1 cellular context compared by ENCODE assay signal in the genomic region with DNA sequence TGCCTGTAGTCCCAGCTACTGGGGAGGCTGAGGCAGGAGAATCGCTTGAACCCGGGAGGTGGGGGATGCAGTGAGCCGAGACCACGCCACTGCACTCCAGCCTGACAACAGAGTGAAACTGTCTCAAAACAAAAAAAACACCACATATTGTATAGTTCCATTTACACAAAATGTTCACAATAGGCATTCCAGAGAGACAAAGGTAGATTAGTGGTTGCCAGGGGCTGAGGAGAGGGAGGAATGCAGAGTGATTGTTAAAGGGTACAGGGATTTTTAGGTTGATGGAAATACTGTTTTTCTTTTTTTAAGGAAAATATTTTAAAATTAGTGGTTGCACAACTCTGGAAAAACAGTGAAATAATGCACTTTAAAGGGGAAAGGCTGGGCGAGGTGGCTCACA.
TF ChIP-seq lines count a peak whose summit lies in the region.

No MANE protein-coding gene starts in this region.

TF ChIP-seq in WTC11, 78 proteins besides CTCF, POLR2A, EP300 and RAD21:
- TF ChIP-seq GRHL2 (CRISPR knock-in tag; IDR thresholded peaks at IDR 0.05; ENCODE audit: insufficient replicate concordance, severe bottlenecking) (no peak), JAZF1 (CRISPR knock-in tag; IDR thresholded peaks at IDR 0.05) (no peak), PRRX2 (CRISPR knock-in tag; IDR thresholded peaks at IDR 0.05) (no peak)
- TF ChIP-seq, protein P1, sequence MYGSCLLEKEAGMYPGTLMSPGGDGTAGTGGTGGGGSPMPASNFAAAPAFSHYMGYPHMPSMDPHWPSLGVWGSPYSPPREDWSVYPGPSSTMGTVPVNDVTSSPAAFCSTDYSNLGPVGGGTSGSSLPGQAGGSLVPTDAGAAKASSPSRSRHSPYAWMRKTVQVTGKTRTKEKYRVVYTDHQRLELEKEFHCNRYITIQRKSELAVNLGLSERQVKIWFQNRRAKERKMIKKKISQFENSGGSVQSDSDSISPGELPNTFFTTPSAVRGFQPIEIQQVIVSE (CRISPR knock-in tag; IDR thresholded peaks at IDR 0.05; ENCODE audit: borderline replicate concordance) = no peak
- TF ChIP-seq, protein P2, sequence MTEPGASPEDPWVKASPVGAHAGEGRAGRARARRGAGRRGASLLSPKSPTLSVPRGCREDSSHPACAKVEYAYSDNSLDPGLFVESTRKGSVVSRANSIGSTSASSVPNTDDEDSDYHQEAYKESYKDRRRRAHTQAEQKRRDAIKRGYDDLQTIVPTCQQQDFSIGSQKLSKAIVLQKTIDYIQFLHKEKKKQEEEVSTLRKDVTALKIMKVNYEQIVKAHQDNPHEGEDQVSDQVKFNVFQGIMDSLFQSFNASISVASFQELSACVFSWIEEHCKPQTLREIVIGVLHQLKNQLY (CRISPR knock-in tag; IDR thresholded peaks at IDR 0.05) = no peak
